2 cellular contexts compared by ENCODE assay signal in genomic region chr10:107168739-107169138, GRCh38.
TF ChIP-seq lines count a peak whose summit lies in the region.

No MANE protein-coding gene starts in this region.

TF ChIP-seq in HepG2, 621 proteins besides CTCF, POLR2A, EP300 and RAD21:
- TF ChIP-seq SOX6 (IDR thresholded peaks at IDR 0.05) (no peak), SOX6 (CRISPR knock-in tag; IDR thresholded peaks at IDR 0.05) (no peak), ZNF382 (CRISPR knock-in tag; IDR thresholded peaks at IDR 0.05; ENCODE audit: borderline replicate concordance) (no peak), JDP2 (CRISPR knock-in tag; IDR thresholded peaks at IDR 0.05; ENCODE audit: borderline replicate concordance) (no peak), ZNF512B (CRISPR knock-in tag; IDR thresholded peaks at IDR 0.05; ENCODE audit: borderline replicate concordance) (no peak), NFE2 (CRISPR knock-in tag; IDR thresholded peaks at IDR 0.05) (no peak), ZNF138 (CRISPR knock-in tag; IDR thresholded peaks at IDR 0.05; ENCODE audit: low read depth) (no peak), MAFK (conservative IDR thresholded peaks at IDR 0.05 in 1 of 2, IDR thresholded peaks at IDR 0.05 in 1 of 2; ENCODE audit: low read length in 2 of 2) (peak; percentile 95 to 98), MAFF (IDR thresholded peaks at IDR 0.05; ENCODE audit: low read depth, low read length) (peak; percentile 97), ZBTB2 (CRISPR knock-in tag; IDR thresholded peaks at IDR 0.05; ENCODE audit: low read depth) (no peak), XRCC5 (optimal IDR thresholded peaks at IDR 0.05; ENCODE audit: low read length) (no peak), HMGXB4 (CRISPR knock-in tag; IDR thresholded peaks at IDR 0.05; ENCODE audit: borderline replicate concordance in 1 of 2, low read depth in 1 of 2) (no peak), FUBP1 (CRISPR knock-in tag; IDR thresholded peaks at IDR 0.05; ENCODE audit: borderline replicate concordance) (no peak), CREB3 (CRISPR knock-in tag; IDR thresholded peaks at IDR 0.05) (no peak)
TF ChIP-seq in HepG2: peak in this region for 2.

TF ChIP-seq in K562, 482 proteins besides CTCF, POLR2A, EP300 and RAD21:
- no peak for TF ChIP-seq MYBL2 (IDR thresholded peaks at IDR 0.05; ENCODE audit: low read depth)
- no peak for TF ChIP-seq MYBL2 (CRISPR knock-in tag; IDR thresholded peaks at IDR 0.05; ENCODE audit: borderline replicate concordance)
- peak; percentile 72 for TF ChIP-seq C11orf30 (IDR thresholded peaks at IDR 0.05; ENCODE audit: low read depth)
- TF ChIP-seq MAFF (IDR thresholded peaks at IDR 0.05; ENCODE audit: low read length), result peak; percentile 85
- TF ChIP-seq ZNF316 (IDR thresholded peaks at IDR 0.05), result peak; percentile 78
- peak; percentile 60 for TF ChIP-seq MAFG (tag; conservative IDR thresholded peaks at IDR 0.05)
- TF ChIP-seq MAFK (IDR thresholded peaks at IDR 0.05; ENCODE audit: low read length), result peak; percentile 86
TF ChIP-seq in K562: peak in this region for 5.
